12 cellular contexts compared by ENCODE assay signal in genomic region chr13:48448963-48449614, GRCh38. TPM values are rescaled to one million over a fixed set of nuclear protein-coding genes. Genes with fewer than 3 reads are reported as not detected.
DNase-seq lines count a peak whose midpoint lies in the region; ATAC-seq and TF ChIP-seq lines count a peak whose summit lies in the region.
"Had no signal": no experiment of that assay in that cellular context is flagged by ENCODE, and none has a peak within 500 bp of the region (broad histone marks: within the 10 kb centered on the region; RNA-seq: fewer than 3 reads in every experiment).

No MANE protein-coding gene starts in this region.

- H3K27me3 ChIP-seq in CD4-positive, alpha-beta T cell (ENCODE audit: control insufficient read depth, insufficient read depth, low read length) = no peaks in the 10 kb centered on the region
- no peaks in the 10 kb centered on the region for H3K27me3 ChIP-seq in colonic mucosa
- H3K27me3 ChIP-seq in testis = no peaks in the 10 kb centered on the region

- POLR2A ChIA-PET in CD4-positive, alpha-beta T cell (lab: Charles Lee) = interaction anchor here (0.7 to 1.3 kb wide), 3 partner anchors 10 to 57 kb away, joined by 3 read pairs; partner anchors contain the start of gene LPAR6

- no peak for TF ChIP-seq CTCF in CD4-positive, alpha-beta T cell (IDR thresholded peaks at IDR 0.05)
- TF ChIP-seq CTCF in colonic mucosa (IDR thresholded peaks at IDR 0.05) = no peak
- TF ChIP-seq CTCF in glutamatergic neuron (IDR thresholded peaks at IDR 0.05; ENCODE audit: partially characterized antibody, unreplicated experiment) = no peak
- no peak for TF ChIP-seq CTCF in testis (IDR thresholded peaks at IDR 0.05)

- H3K4me1 Mint-ChIP-seq in CD4-positive, alpha-beta T cell (ENCODE audit: low read depth) = peaks cover 14% of the 10 kb centered on the region
- H3K4me1 Mint-ChIP-seq in glutamatergic neuron (ENCODE audit: low read depth, unreplicated experiment) = no peaks in the 10 kb centered on the region

- ATAC-seq in CD4-positive, alpha-beta T cell (ENCODE audit: poor library complexity) = no peak
- ATAC-seq in GM19023 (IDR thresholded peaks at IDR 0.05; ENCODE audit: unreplicated experiment) = no peak
- ATAC-seq: HCT116, Panc1 had no signal

- H3K27me3 Mint-ChIP-seq in CD4-positive, alpha-beta T cell = no peaks in the 10 kb centered on the region
- H3K27me3 Mint-ChIP-seq in glutamatergic neuron (ENCODE audit: unreplicated experiment) = no peaks in the 10 kb centered on the region

- TF ChIP-seq POLR2A in testis (IDR thresholded peaks at IDR 0.05) = no peak

- DNase-seq in CD4-positive, alpha-beta T cell = no peak
- DNase-seq in M059J (ENCODE audit: low read depth) (peak; percentile 60), colonic mucosa (no peak), myocyte (ENCODE audit: low read depth) (peak; percentile 23), glutamatergic neuron (no peak), cortex of kidney (lab: John Stamatoyannopoulos, UW) (no peak), testis (no peak)
- DNase-seq: activated T-cell treated with anti-CD3 and anti-CD28 coated beads for 4 hours had no signal

- H3K36me3 Mint-ChIP-seq in CD4-positive, alpha-beta T cell (ENCODE audit: low read depth) = peaks cover 36% of the 10 kb centered on the region
- H3K36me3 Mint-ChIP-seq in glutamatergic neuron (ENCODE audit: unreplicated experiment) = peaks cover 5% of the 10 kb centered on the region

- H3K4me3 Mint-ChIP-seq in CD4-positive, alpha-beta T cell = peak overlapping the region; percentile 74
- no peak overlapping the region for H3K4me3 Mint-ChIP-seq in glutamatergic neuron (ENCODE audit: unreplicated experiment)

- peak overlapping the region; percentile 24 for H3K27ac Mint-ChIP-seq in CD4-positive, alpha-beta T cell
- no peak overlapping the region for H3K27ac Mint-ChIP-seq in glutamatergic neuron (ENCODE audit: unreplicated experiment)

- H3K9ac ChIP-seq in colonic mucosa (ENCODE audit: low read depth in 2 of 2, low read length in 2 of 2) = no peak overlapping the region
- H3K9ac ChIP-seq: KMS-11 had no signal

- 63 to 72% methylated on average over 6 of the region's 6 CpGs for WGBS in testis, 2 donors

- H3K4me1 ChIP-seq in colonic mucosa (no peaks in the 10 kb centered on the region), testis (no peaks in the 10 kb centered on the region)

- intact Hi-C loops in CD4-positive, alpha-beta T cell (cut with DNase I, micrococcal nuclease) = loop anchor here in 1 of 2 experiments (5.0 kb wide), 1 partner anchor 37 kb away; the partner anchor contains the start of gene LPAR6
- intact Hi-C loops in colonic mucosa (cut with DNase I) = no loop called here
- intact Hi-C loops in testis (cut with DNase I; ENCODE audit: low total_unique reads) = no loop called here

- H3K9me3 ChIP-seq in CD4-positive, alpha-beta T cell (ENCODE audit: control insufficient read depth, low read length) = peaks cover 5% of the 10 kb centered on the region
- H3K9me3 ChIP-seq in colonic mucosa = no peaks in the 10 kb centered on the region
- H3K9me3 ChIP-seq in testis = no peaks in the 10 kb centered on the region

- H3K36me3 ChIP-seq in colonic mucosa (no peaks in the 10 kb centered on the region), testis (ENCODE audit: low read depth, missing control alignments) (no peaks in the 10 kb centered on the region)

- H3K4me3 ChIP-seq in colonic mucosa = no peak overlapping the region
- no peak overlapping the region for H3K4me3 ChIP-seq in testis

- H3K27ac ChIP-seq in CD4-positive, alpha-beta T cell (ENCODE audit: low read depth, low read length) = no peak overlapping the region
- H3K27ac ChIP-seq in colonic mucosa (peak overlapping the region; percentile 26), testis (no peak overlapping the region)
- H3K27ac ChIP-seq: KMS-11 had no signal

- CTCF ChIA-PET in CD4-positive, alpha-beta T cell (lab: Charles Lee) = interaction anchor here (0.6 kb wide), 1 partner anchor 56 kb away, joined by 4 read pairs; no protein-coding TSS in a partner anchor

- peaks cover 9% of the 10 kb centered on the region for H3K9me3 Mint-ChIP-seq in CD4-positive, alpha-beta T cell
- H3K9me3 Mint-ChIP-seq in glutamatergic neuron (ENCODE audit: unreplicated experiment) = peaks cover 4% of the 10 kb centered on the region

RNA-seq across cellular contexts. Expression of gene LPAR6, which starts 36.2 kb away (rescaled TPM):
- 10 to 100 TPM; 15.5 to 19.4 TPM for total RNA-seq in CD4-positive, alpha-beta T cell
- 0.12 TPM in 1 of 2 replicates, not detected in the other for total RNA-seq in M059J (2014; rRNA removed; shearing (Covaris generic))
- 10 to 100 TPM in 1 of 2 donors, 1 to 10 TPM in 1; 4.9 to 17.8 TPM for total RNA-seq in colonic mucosa
- 10.5 and 19.7 TPM in 2 replicates for total RNA-seq in myocyte
- polyA plus RNA-seq in myocyte (2012) = 4.2 TPM
- total RNA-seq in glutamatergic neuron (ENCODE audit: unreplicated experiment) = 1.1 TPM
- total RNA-seq in testis = 10 to 100 TPM; 10.3 to 20.6 TPM
- 34.9 TPM for polyA plus RNA-seq in testis (ENCODE audit: insufficient read depth, low read depth, low replicate concordance)

Comparison
In these comparisons a context has a peak if more than half of its experiments do, and no peak if none do; other contexts are left out.
1. DNase-seq: peak in M059J (single experiment) and myocyte (single experiment); none in CD4-positive, alpha-beta T cell (0 of 10), colonic mucosa (single experiment), glutamatergic neuron (single experiment), cortex of kidney (single experiment) and testis (single experiment).